ENCODE assay signal across 29 cellular contexts in genomic region chr12:115937345-115937744, GRCh38.
"Had no signal": no experiment of that assay in that cellular context is flagged by ENCODE, and none has a peak within 500 bp of the region (broad histone marks: within the 10 kb centered on the region; RNA-seq: fewer than 3 reads in every experiment).

No MANE protein-coding gene starts in this region.

- ATAC-seq: activated CD8-positive, alpha-beta T cell treated with anti-CD3 and anti-CD28 coated beads for 36 hours; PC-3 had no signal

- H3K4me1 ChIP-seq: ascending aorta, breast epithelium, Peyer's patch, SJSA1 had no signal

- DNase-seq: activated CD4-positive, alpha-beta T cell treated with anti-CD3 and anti-CD28 coated beads, Interleukin-2, amount 10 ng/mL, durations not matched to agents 24 days and 14 days; activated CD4-positive, alpha-beta T cell treated with anti-CD3 and anti-CD28 coated beads, Interleukin-2, amount 50 U/mL, for 4 hours; activated CD8-positive, alpha-beta T cell treated with anti-CD3 and anti-CD28 coated beads for 36 hours; activated gamma-delta T cell; activated naive CD4-positive, alpha-beta T cell treated with Interleukin-2 at 50 U/mL for 16 hours; activated naive CD8-positive, alpha-beta T cell treated with anti-CD3 and anti-CD28 coated beads, Interleukin-2, amount 10 ng/mL, durations not matched to agents 7 days and 5 days; activated T-cell treated with anti-CD3 and anti-CD28 coated beads, Interleukin-2, amount 50 U/mL, for 24 hours; amygdala; MM.1S; MV-4-11; NCI-H1092 treated with DMSO at 0.1 percent for 48 hours; NCI-H146; NCI-H187; NCI-H2029 treated with DMSO at 0.1 percent for 48 hours; NCI-H2107; NCI-H2171; NCI-H510A; NCI-H526; NCI-H774; PC-3; Peyer's patch; RPMI8226; SHP77 treated with DMSO at 0.1 percent for 48 hours; SK-N-SH had no signal

- H3K27me3 ChIP-seq: ascending aorta, breast epithelium, Peyer's patch, SJSA1 had no signal

- FAIRE-seq: TTC549 had no signal

- H3K4me3 ChIP-seq: ascending aorta, breast epithelium, Peyer's patch, SJSA1 had no signal

- H3K27ac ChIP-seq: ascending aorta, KMS-11, Peyer's patch, SJSA1 had no signal
